Comparison of ENCODE assay signal across 8 cellular contexts in the genomic region with DNA sequence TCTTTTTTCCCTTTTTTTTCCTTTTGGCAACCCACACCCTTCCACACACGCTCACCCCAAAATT. TPM values are rescaled to one million over a fixed set of nuclear protein-coding genes. Genes with fewer than 3 reads are reported as not detected.
DNase-seq lines count a peak whose midpoint lies in the region; ATAC-seq and TF ChIP-seq lines count a peak whose summit lies in the region.

A gene (plus strand): TSS at position 21 of the 64 bp plus-strand sequence. CDS start 197 bp downstream, outside the sequence.

- POLR2A ChIA-PET in naive thymus-derived CD4-positive, alpha-beta T cell (lab: Charles Lee) = no interaction called here

- TF ChIP-seq CTCF in AG09309 (IDR thresholded peaks at IDR 0.05; ENCODE audit: control insufficient read depth, insufficient read depth, low read depth, low read length, missing control alignments) (no peak), endodermal cell (conservative IDR thresholded peaks at IDR 0.05) (no peak)

- DNase-seq in AG09309 (ENCODE audit: low read depth) (no peak), NCI-H460 (ENCODE audit: extremely low read depth, low read depth) (no peak), endodermal cell (no peak), superior temporal gyrus (ENCODE audit: extremely low spot score) (no peak), NCI-H446 treated with DMSO at 0.1 percent for 48 hours (lab: John Stamatoyannopoulos, UW) (no peak), MV-4-11 (lab: John Stamatoyannopoulos, UW) (no peak), head of caudate nucleus (no peak)
- DNase-seq in naive thymus-derived CD4-positive, alpha-beta T cell = no peak

- H3K4me1 Mint-ChIP-seq in endodermal cell = peaks cover 49% of the 10 kb centered on the region
- peaks cover 44 to 78% (median 73%) of the 10 kb centered on the region in 7 donors for H3K4me1 Mint-ChIP-seq in naive thymus-derived CD4-positive, alpha-beta T cell

- no peaks in the 10 kb centered on the region for H3K27me3 ChIP-seq in endodermal cell (ENCODE audit: control insufficient read depth, insufficient read depth, low read length, poor library complexity, severe bottlenecking)
- no peaks in the 10 kb centered on the region for H3K27me3 ChIP-seq in naive thymus-derived CD4-positive, alpha-beta T cell (ENCODE audit: control insufficient read depth in 2 of 2, insufficient read depth in 2 of 2, low read length in 2 of 2)

- peak within 1 kb of the TSS; percentile 80 for H3K27ac Mint-ChIP-seq in endodermal cell
- peak within 1 kb of the TSS; percentile 75 to 93 (median 91) for H3K27ac Mint-ChIP-seq in naive thymus-derived CD4-positive, alpha-beta T cell

- no peaks in the 10 kb centered on the region for H3K27me3 Mint-ChIP-seq in endodermal cell (ENCODE audit: insufficient read depth)
- peaks cover 0 to 13% (median 0%) of the 10 kb centered on the region in 5 donors for H3K27me3 Mint-ChIP-seq in naive thymus-derived CD4-positive, alpha-beta T cell

- CTCF ChIA-PET in naive thymus-derived CD4-positive, alpha-beta T cell (lab: Charles Lee) = no interaction called here

- peaks cover 6% of the 10 kb centered on the region for H3K9me3 Mint-ChIP-seq in endodermal cell
- peaks cover 0 to 4% (median 0%) of the 10 kb centered on the region in 11 donors for H3K9me3 Mint-ChIP-seq in naive thymus-derived CD4-positive, alpha-beta T cell

- peaks cover 13% of the 10 kb centered on the region for H3K4me1 ChIP-seq in endodermal cell (ENCODE audit: control insufficient read depth, insufficient read depth, low read length)
- H3K4me1 ChIP-seq in naive thymus-derived CD4-positive, alpha-beta T cell (ENCODE audit: control insufficient read depth in 2 of 2, insufficient read depth in 2 of 2, low read length in 2 of 2) = peaks cover 28 to 43% of the 10 kb centered on the region in 2 donors

- peaks cover 14% of the 10 kb centered on the region for H3K36me3 Mint-ChIP-seq in endodermal cell (ENCODE audit: low read depth)
- peaks cover 0 to 23% (median 3%) of the 10 kb centered on the region in 5 donors for H3K36me3 Mint-ChIP-seq in naive thymus-derived CD4-positive, alpha-beta T cell

- WGBS in endodermal cell (ENCODE audit: insufficient coverage in 1 of 2, insufficient read length in 1 of 2), 2 experiments = no CpG with 5 or more reads among the region's 1 CpG

- peak within 1 kb of the TSS; percentile 87 for H3K4me3 Mint-ChIP-seq in endodermal cell
- peak within 1 kb of the TSS; percentile 85 to 92 (median 89) for H3K4me3 Mint-ChIP-seq in naive thymus-derived CD4-positive, alpha-beta T cell

- H3K4me3 ChIP-seq in AG09309 (ENCODE audit: control insufficient read depth, low read depth, low read length) (peak within 1 kb of the TSS; percentile 98), endodermal cell (ENCODE audit: low read length) (peak within 1 kb of the TSS; percentile 80)
- H3K4me3 ChIP-seq in naive thymus-derived CD4-positive, alpha-beta T cell (ENCODE audit: low read length) = peak within 1 kb of the TSS; percentile 64

- intact Hi-C loops in naive thymus-derived CD4-positive, alpha-beta T cell (cut with micrococcal nuclease) = loop anchor here (5.0 to 10.0 kb wide), 4 partner anchors 75 to 910 kb away; a partner anchor contains a TSS
- intact Hi-C loops in head of caudate nucleus (cut with DNase I) = loop anchor here (5.0 kb wide), 1 partner anchor 150 kb away; a partner anchor contains a TSS

- H3K9me3 ChIP-seq in endodermal cell (ENCODE audit: control insufficient read depth, low read length) = no peaks in the 10 kb centered on the region
- H3K9me3 ChIP-seq in naive thymus-derived CD4-positive, alpha-beta T cell (ENCODE audit: control insufficient read depth in 2 of 3, low read length in 3 of 3) = no peaks in the 10 kb centered on the region

- no peaks in the 10 kb centered on the region for H3K36me3 ChIP-seq in endodermal cell (ENCODE audit: control insufficient read depth, insufficient read depth, low read length)
- H3K36me3 ChIP-seq in naive thymus-derived CD4-positive, alpha-beta T cell (ENCODE audit: control insufficient read depth in 2 of 3, insufficient read depth in 3 of 3, low read length in 3 of 3) = no peaks in the 10 kb centered on the region

- H3K27ac ChIP-seq in endodermal cell (ENCODE audit: low read depth, low read length) = no peak within 1 kb of the TSS
- peak within 1 kb of the TSS; percentile 71 for H3K27ac ChIP-seq in naive thymus-derived CD4-positive, alpha-beta T cell (ENCODE audit: low read depth, low read length)

- ATAC-seq in naive thymus-derived CD4-positive, alpha-beta T cell = no peak

- peak within 1 kb of the TSS; percentile 36 for H3K9ac ChIP-seq in endodermal cell (ENCODE audit: extremely low read depth, low read length, poor library complexity, severe bottlenecking)

RNA-seq across cellular contexts. Expression of the gene that starts here (rescaled TPM):
- 11.3 and 13.0 TPM in 2 replicates for total RNA-seq in NCI-H460 (2014; rRNA removed; shearing (Covaris generic))
- 18.1 and 25.8 TPM in 2 replicates for polyA plus RNA-seq in NCI-H460 (2014; cell fraction: nucleus; rRNA removed)
- total RNA-seq in endodermal cell = 10 to 100 TPM; 49.2 to 50.3 TPM
- polyA plus RNA-seq in endodermal cell (2013, experiment 1 of 2) = 29.8 TPM
- polyA plus RNA-seq in endodermal cell (2013, experiment 2 of 2) = 26.1 TPM
- 10 to 100 TPM; 12.9 to 19.2 (median 18.0) TPM for total RNA-seq in naive thymus-derived CD4-positive, alpha-beta T cell
- polyA plus RNA-seq in naive thymus-derived CD4-positive, alpha-beta T cell = 1 to 10 TPM; 1.0 to 2.1 TPM
